Comparison of ENCODE assay signal across 1 cellular context in genomic region chr1:85200870-85201339, GRCh38.
TF ChIP-seq lines count a peak whose summit lies in the region.

Gene SYDE2 (minus strand): TSS chr1:85201016. CDS start chr1:85200996, 20 bp downstream.

TF ChIP-seq in HEK293T, 16 proteins besides CTCF, POLR2A, EP300 and RAD21 (continued from another document):
- TF ChIP-seq ARNT (IDR thresholded peaks at IDR 0.05) (peak; percentile 54; the same call in 1 of the 2 replicates), FOXK2 (IDR thresholded peaks at IDR 0.05) (no peak), SUZ12 (IDR thresholded peaks at IDR 0.05) (no peak), SP1 (IDR thresholded peaks at IDR 0.05) (no peak), NFRKB (IDR thresholded peaks at IDR 0.05) (no peak), L3MBTL2 (conservative IDR thresholded peaks at IDR 0.05) (no peak)
